Comparison of ENCODE assay signal across 13 cellular contexts in the genomic region with DNA sequence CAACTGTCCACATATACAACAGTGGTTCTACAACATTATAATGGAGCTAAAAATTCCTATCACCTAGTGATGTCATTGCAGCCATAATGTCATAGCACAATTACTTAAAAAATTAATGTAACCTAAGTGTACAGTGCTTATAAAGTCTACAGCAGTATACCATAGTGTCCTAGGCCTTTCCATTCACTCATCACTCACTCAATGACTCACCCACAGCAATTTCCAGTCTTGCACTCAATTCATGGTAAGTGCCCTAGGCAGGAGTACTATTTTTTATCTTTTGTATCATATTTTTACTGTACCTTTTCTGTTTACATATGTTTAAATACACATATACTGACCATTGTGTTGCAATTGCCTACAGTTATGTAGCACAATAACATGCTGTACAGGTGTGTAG. TPM values are rescaled to one million over a fixed set of nuclear protein-coding genes. Genes with fewer than 3 reads are reported as not detected.
A peak's percentile ranks its signal among the peaks of the same experiment; 100 is the strongest.
DNase-seq lines count a peak whose midpoint lies in the region; ATAC-seq and TF ChIP-seq lines count a peak whose summit lies in the region.
"Had no signal": no experiment of that assay in that cellular context is flagged by ENCODE, and none has a peak within 500 bp of the region (broad histone marks: within the 10 kb centered on the region; RNA-seq: fewer than 3 reads in every experiment).

No MANE protein-coding gene starts in this region.

- H3K9me3 ChIP-seq in RWPE2 (ENCODE audit: severe bottlenecking), result no peaks in the 10 kb centered on the region
- H3K9me3 ChIP-seq: BLaER1 treated with 17β-estradiol and CSF1 and Interleukin-3, amounts not matched to agents 10 nM and 100 nM had no signal

- peak; percentile 50 for ATAC-seq in activated naive CD8-positive, alpha-beta T cell treated with anti-CD3 and anti-CD28 coated beads, Interleukin-2, amount 50 U/mL, for 24 hours
- ATAC-seq in RWPE2 (ENCODE audit: low read depth) (peak; percentile 57; the same call in 1 of the 3 replicates), sciatic nerve (no peak), GM21447 (IDR thresholded peaks at IDR 0.05; ENCODE audit: unreplicated experiment) (no peak)
- ATAC-seq: CD8-positive, alpha-beta T cell; GM12878 had no signal

- no peak overlapping the region for H3K4me3 ChIP-seq in RWPE2 (ENCODE audit: severe bottlenecking)
- H3K4me3 ChIP-seq in epithelial cell of esophagus (ENCODE audit: low read length), result no peak overlapping the region
- H3K4me3 ChIP-seq: BLaER1 treated with 17β-estradiol and CSF1 and Interleukin-3, amounts not matched to agents 10 nM and 100 nM; GM12878 had no signal

- H3K27ac Mint-ChIP-seq in activated naive CD8-positive, alpha-beta T cell treated with anti-CD3 and anti-CD28 coated beads, Interleukin-2, amount 50 U/mL, for 24 hours, result no peak overlapping the region
- H3K27ac Mint-ChIP-seq in activated naive CD8-positive, alpha-beta T cell treated with anti-CD3 and anti-CD28 coated beads for 36 hours, result no peak overlapping the region
- H3K27ac Mint-ChIP-seq: B cell; CD8-positive, alpha-beta T cell had no signal

- no peak overlapping the region for H3K27ac ChIP-seq in RWPE2 (ENCODE audit: poor library complexity, severe bottlenecking)
- H3K27ac ChIP-seq: BLaER1 treated with 17β-estradiol and CSF1 and Interleukin-3, amounts not matched to agents 10 nM and 100 nM had no signal

- H3K4me1 Mint-ChIP-seq in activated naive CD8-positive, alpha-beta T cell treated with anti-CD3 and anti-CD28 coated beads, Interleukin-2, amount 50 U/mL, for 24 hours, result peaks cover 6% of the 10 kb centered on the region
- peaks cover 6% of the 10 kb centered on the region for H3K4me1 Mint-ChIP-seq in activated naive CD8-positive, alpha-beta T cell treated with anti-CD3 and anti-CD28 coated beads for 36 hours

- intact Hi-C loops in sciatic nerve (cut with DNase I), result no loop called here

- TF ChIP-seq CTCF in RWPE2 (IDR thresholded peaks at IDR 0.05; ENCODE audit: poor library complexity, severe bottlenecking) (no peak), epithelial cell of esophagus (IDR thresholded peaks at IDR 0.05; ENCODE audit: insufficient read depth, low read depth, low read length, missing control alignments) (no peak)

- no peak for DNase-seq in activated naive CD8-positive, alpha-beta T cell treated with anti-CD3 and anti-CD28 coated beads, Interleukin-2, amount 50 U/mL, for 24 hours
- no peak for DNase-seq in activated naive CD8-positive, alpha-beta T cell treated with anti-CD3 and anti-CD28 coated beads for 36 hours
- no peak for DNase-seq in RWPE2 (ENCODE audit: low spot score)
- peak; percentile 71 for DNase-seq in epithelial cell of esophagus (ENCODE audit: low read depth)
- DNase-seq in sciatic nerve (ENCODE audit: low spot score), result no peak
- DNase-seq: Calu3; CD8-positive, alpha-beta T cell; DMS79 treated with DMSO at 0.1 percent for 48 hours; HCEC 1CT had no signal

- H3K27me3 Mint-ChIP-seq in activated naive CD8-positive, alpha-beta T cell treated with anti-CD3 and anti-CD28 coated beads, Interleukin-2, amount 50 U/mL, for 24 hours, result peaks cover 16% of the 10 kb centered on the region
- H3K27me3 Mint-ChIP-seq in activated naive CD8-positive, alpha-beta T cell treated with anti-CD3 and anti-CD28 coated beads for 36 hours, result peaks cover 27% of the 10 kb centered on the region

- no peaks in the 10 kb centered on the region for H3K36me3 Mint-ChIP-seq in activated naive CD8-positive, alpha-beta T cell treated with anti-CD3 and anti-CD28 coated beads, Interleukin-2, amount 50 U/mL, for 24 hours (ENCODE audit: low read depth)
- H3K36me3 Mint-ChIP-seq in activated naive CD8-positive, alpha-beta T cell treated with anti-CD3 and anti-CD28 coated beads for 36 hours, result no peaks in the 10 kb centered on the region
- H3K36me3 Mint-ChIP-seq: CD8-positive, alpha-beta T cell had no signal

- no peaks in the 10 kb centered on the region for H3K9me3 Mint-ChIP-seq in activated naive CD8-positive, alpha-beta T cell treated with anti-CD3 and anti-CD28 coated beads, Interleukin-2, amount 50 U/mL, for 24 hours
- H3K9me3 Mint-ChIP-seq in activated naive CD8-positive, alpha-beta T cell treated with anti-CD3 and anti-CD28 coated beads for 36 hours, result no peaks in the 10 kb centered on the region
- H3K9me3 Mint-ChIP-seq: CD8-positive, alpha-beta T cell had no signal

- no peak overlapping the region for H3K4me3 Mint-ChIP-seq in activated naive CD8-positive, alpha-beta T cell treated with anti-CD3 and anti-CD28 coated beads, Interleukin-2, amount 50 U/mL, for 24 hours
- H3K4me3 Mint-ChIP-seq in activated naive CD8-positive, alpha-beta T cell treated with anti-CD3 and anti-CD28 coated beads for 36 hours, result no peak overlapping the region
- H3K4me3 Mint-ChIP-seq: B cell; CD8-positive, alpha-beta T cell had no signal

- no peaks in the 10 kb centered on the region for H3K36me3 ChIP-seq in RWPE2 (ENCODE audit: low read depth)
- H3K36me3 ChIP-seq: BLaER1 treated with 17β-estradiol and CSF1 and Interleukin-3, amounts not matched to agents 10 nM and 100 nM had no signal

- H3K27me3 ChIP-seq in RWPE2 (ENCODE audit: insufficient read depth, poor library complexity, severe bottlenecking), result peaks cover 3% of the 10 kb centered on the region
- H3K27me3 ChIP-seq: BLaER1 treated with 17β-estradiol and CSF1 and Interleukin-3, amounts not matched to agents 10 nM and 100 nM had no signal

- H3K4me1 ChIP-seq in RWPE2 (ENCODE audit: insufficient read depth, poor library complexity, severe bottlenecking), result no peaks in the 10 kb centered on the region
- H3K4me1 ChIP-seq: BLaER1 treated with 17β-estradiol and CSF1 and Interleukin-3, amounts not matched to agents 10 nM and 100 nM had no signal

RNA-seq across cellular contexts. Expression of a gene that starts 9.6 kb away (rescaled TPM):
- 100 to 1,000 TPM; 142 to 144 TPM for total RNA-seq in activated naive CD8-positive, alpha-beta T cell treated with anti-CD3 and anti-CD28 coated beads for 36 hours
- 46.7 TPM for total RNA-seq in sciatic nerve

Comparison
In these comparisons a context has a peak if more than half of its experiments do, and no peak if none do; other contexts are left out.
1. ATAC-seq: peak in activated naive CD8-positive, alpha-beta T cell treated with anti-CD3 and anti-CD28 coated beads, Interleukin-2, amount 50 U/mL, for 24 hours (single experiment) and RWPE2 (single experiment); none in sciatic nerve (single experiment) and GM21447 (single experiment).